In the genomic region with DNA sequence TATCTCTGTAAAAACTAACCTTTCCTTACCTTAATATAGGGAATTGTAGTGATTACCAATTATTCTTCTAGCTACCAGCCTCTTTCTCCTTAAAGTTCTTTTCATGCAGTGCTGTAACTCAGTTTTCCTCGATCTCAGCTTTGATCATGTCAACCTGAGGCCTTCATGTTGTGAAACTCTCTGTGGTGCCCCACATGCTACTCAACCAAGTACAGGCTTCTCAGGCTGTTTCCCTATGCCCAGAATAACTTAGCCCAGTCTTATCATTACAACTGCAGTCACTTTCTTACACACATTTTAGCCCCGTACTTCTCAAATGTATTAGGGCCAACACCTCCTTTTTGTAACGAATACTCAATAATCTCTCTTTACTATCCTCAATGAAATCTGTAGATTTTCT, we compare ENCODE assay signal across 1 cellular context.
TF ChIP-seq lines count a peak whose summit lies in the region.

No MANE protein-coding gene starts in this region.

TF ChIP-seq in K562, 482 proteins besides CTCF, POLR2A, EP300 and RAD21 (continued from another document):
- TF ChIP-seq, protein P1, sequence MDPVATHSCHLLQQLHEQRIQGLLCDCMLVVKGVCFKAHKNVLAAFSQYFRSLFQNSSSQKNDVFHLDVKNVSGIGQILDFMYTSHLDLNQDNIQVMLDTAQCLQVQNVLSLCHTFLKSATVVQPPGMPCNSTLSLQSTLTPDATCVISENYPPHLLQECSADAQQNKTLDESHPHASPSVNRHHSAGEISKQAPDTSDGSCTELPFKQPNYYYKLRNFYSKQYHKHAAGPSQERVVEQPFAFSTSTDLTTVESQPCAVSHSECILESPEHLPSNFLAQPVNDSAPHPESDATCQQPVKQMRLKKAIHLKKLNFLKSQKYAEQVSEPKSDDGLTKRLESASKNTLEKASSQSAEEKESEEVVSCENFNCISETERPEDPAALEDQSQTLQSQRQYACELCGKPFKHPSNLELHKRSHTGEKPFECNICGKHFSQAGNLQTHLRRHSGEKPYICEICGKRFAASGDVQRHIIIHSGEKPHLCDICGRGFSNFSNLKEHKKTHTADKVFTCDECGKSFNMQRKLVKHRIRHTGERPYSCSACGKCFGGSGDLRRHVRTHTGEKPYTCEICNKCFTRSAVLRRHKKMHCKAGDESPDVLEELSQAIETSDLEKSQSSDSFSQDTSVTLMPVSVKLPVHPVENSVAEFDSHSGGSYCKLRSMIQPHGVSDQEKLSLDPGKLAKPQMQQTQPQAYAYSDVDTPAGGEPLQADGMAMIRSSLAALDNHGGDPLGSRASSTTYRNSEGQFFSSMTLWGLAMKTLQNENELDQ (CRISPR knock-in tag; IDR thresholded peaks at IDR 0.05; ENCODE audit: borderline replicate concordance), result no peak
TF ChIP-seq in K562: peak in this region for 1.
